Comparison of ENCODE assay signal across 8 cellular contexts in genomic region chr1:234721476-234722266, GRCh38.
DNase-seq lines count a peak whose midpoint lies in the region; ATAC-seq and TF ChIP-seq lines count a peak whose summit lies in the region.

No MANE protein-coding gene starts in this region.

- H3K36me3 Mint-ChIP-seq in activated naive CD4-positive, alpha-beta T cell treated with anti-CD3 and anti-CD28 coated beads, Interleukin-2, amount 10 ng/mL, durations not matched to agents 7 days and 5 days: peaks cover 3% of the 10 kb centered on the region
- H3K36me3 Mint-ChIP-seq in activated naive CD4-positive, alpha-beta T cell treated with anti-CD3 and anti-CD28 coated beads, Interleukin-2, amount 50 U/mL, for 72 hours: peaks cover 0 to 24% of the 10 kb centered on the region in 2 donors
- no peaks in the 10 kb centered on the region for H3K36me3 Mint-ChIP-seq in H9 (ENCODE audit: insufficient read depth in 1 of 3, low read depth in 3 of 3)

- H3K18ac ChIP-seq in H9 (ENCODE audit: insufficient read length, low read depth, low read length): no peak overlapping the region

- H3K27me3 Mint-ChIP-seq in activated naive CD4-positive, alpha-beta T cell treated with anti-CD3 and anti-CD28 coated beads, Interleukin-2, amount 10 ng/mL, durations not matched to agents 7 days and 5 days: peaks cover 13% of the 10 kb centered on the region
- peaks cover 6% of the 10 kb centered on the region for H3K27me3 Mint-ChIP-seq in H9 (ENCODE audit: low read depth)

- no peak overlapping the region for H4K91ac ChIP-seq in H9 (ENCODE audit: insufficient read length, low read depth, low read length)

- no peaks in the 10 kb centered on the region for H3K79me1 ChIP-seq in H9 (ENCODE audit: insufficient read depth, low read depth, low read length, poor library complexity, severe bottlenecking)

- no peak overlapping the region for H2BK12ac ChIP-seq in H9 (ENCODE audit: insufficient read length, low read depth, low read length)

- H3K56ac ChIP-seq in H9 (ENCODE audit: insufficient read length, low read depth, low read length): no peak overlapping the region

- H3K27me3 ChIP-seq in mucosa of stomach (ENCODE audit: control insufficient read depth, insufficient read depth, low read length): no peaks in the 10 kb centered on the region
- no peaks in the 10 kb centered on the region; the same call in 1 of the 2 replicates for H3K27me3 ChIP-seq in H7 (ENCODE audit: control insufficient read depth, insufficient read depth, low read length)
- H3K27me3 ChIP-seq in H9 (ENCODE audit: insufficient read depth, low read length): no peaks in the 10 kb centered on the region

- WGBS in H9 (ENCODE audit: extremely low coverage, insufficient read length, low lambda C conversion rate): no CpG with 5 or more reads among the region's 12 CpGs

- peak overlapping the region; percentile 79 for H3K9ac ChIP-seq in mucosa of stomach (ENCODE audit: low read length)
- H3K9ac ChIP-seq in H9 (ENCODE audit: extremely low read depth, insufficient read length, low read length): no peak overlapping the region

- no peaks in the 10 kb centered on the region for H3K23me2 ChIP-seq in H9 (ENCODE audit: insufficient read length, low read depth, low read length, poor library complexity, severe bottlenecking)

- H4K20me1 ChIP-seq in H9 (ENCODE audit: control insufficient read depth, insufficient read depth, insufficient read length): no peaks in the 10 kb centered on the region

- H3T11ph ChIP-seq in H9 (ENCODE audit: low read length): no peak overlapping the region

- H4K8ac ChIP-seq in H9 (replicated peaks; ENCODE audit: insufficient read length, low read depth, low read length): no peak overlapping the region

- H3K4me3 ChIP-seq in mucosa of stomach (ENCODE audit: low read length) (no peak overlapping the region), H7 (ENCODE audit: insufficient read depth, low read depth, low read length) (no peak overlapping the region)

- no peak overlapping the region for H3K4me2 ChIP-seq in H9 (ENCODE audit: insufficient read depth, insufficient read length, low read length)

- peaks cover 56% of the 10 kb centered on the region for H3K4me1 Mint-ChIP-seq in activated naive CD4-positive, alpha-beta T cell treated with anti-CD3 and anti-CD28 coated beads, Interleukin-2, amount 10 ng/mL, durations not matched to agents 7 days and 5 days
- H3K4me1 Mint-ChIP-seq in H9: peaks cover 47 to 53% of the 10 kb centered on the region in 2 experiments

- H2BK15ac ChIP-seq in H9 (ENCODE audit: low read depth, low read length): no peak overlapping the region

- H2BK20ac ChIP-seq in H9 (ENCODE audit: low read depth, low read length, poor library complexity, severe bottlenecking): no peak overlapping the region

- no peak overlapping the region for H3K27ac ChIP-seq in H9 (ENCODE audit: insufficient read length, low read depth, low read length)

- CTCF ChIA-PET in activated naive CD4-positive, alpha-beta T cell treated with anti-CD3 and anti-CD28 coated beads, Interleukin-2, amount 10 ng/mL, durations not matched to agents 7 days and 5 days (lab: Charles Lee): interaction anchor here (1.0 kb wide), 1 partner anchor 110 kb away, joined by 4 read pairs; no protein-coding TSS in a partner anchor

- H3K9me3 ChIP-seq in mucosa of stomach (ENCODE audit: control insufficient read depth, low read length): no peaks in the 10 kb centered on the region
- no peaks in the 10 kb centered on the region for H3K9me3 ChIP-seq in H9 (ENCODE audit: control insufficient read depth, low read depth, low read length)

- ATAC-seq in activated naive CD4-positive, alpha-beta T cell treated with anti-CD3 and anti-CD28 coated beads, Interleukin-2, amount 50 U/mL, for 72 hours: no peak
- ATAC-seq in HG02642 (IDR thresholded peaks at IDR 0.05; ENCODE audit: poor library complexity, unreplicated experiment): no peak

- no peak overlapping the region for H2AFZ ChIP-seq in H9 (ENCODE audit: low read length)

- peak overlapping the region; percentile 56 for H3K27ac Mint-ChIP-seq in activated naive CD4-positive, alpha-beta T cell treated with anti-CD3 and anti-CD28 coated beads, Interleukin-2, amount 10 ng/mL, durations not matched to agents 7 days and 5 days
- H3K27ac Mint-ChIP-seq in activated naive CD4-positive, alpha-beta T cell treated with anti-CD3 and anti-CD28 coated beads, Interleukin-2, amount 50 U/mL, for 72 hours: peak overlapping the region in 1 of 2 donors; percentile 81
- H3K27ac Mint-ChIP-seq in H9: peak overlapping the region in 1 of 3 experiments; percentile 58; a peak in 2 of 7 replicates

- H3K36me3 ChIP-seq in mucosa of stomach (ENCODE audit: control insufficient read depth, insufficient read depth, low read length) (no peaks in the 10 kb centered on the region), H7 (replicated peaks; ENCODE audit: control insufficient read depth, insufficient read depth, low read length) (no peaks in the 10 kb centered on the region)

- H2BK120ac ChIP-seq in H9 (ENCODE audit: low read depth, low read length, poor library complexity, severe bottlenecking): no peak overlapping the region

- no peaks in the 10 kb centered on the region for H3K79me2 ChIP-seq in H9 (ENCODE audit: insufficient read depth, low read length)

- no peak overlapping the region for H3K23ac ChIP-seq in H9 (ENCODE audit: insufficient read length, low read depth, low read length)

- no peak overlapping the region for H3K4me3 Mint-ChIP-seq in activated naive CD4-positive, alpha-beta T cell treated with anti-CD3 and anti-CD28 coated beads, Interleukin-2, amount 10 ng/mL, durations not matched to agents 7 days and 5 days
- H3K4me3 Mint-ChIP-seq in H9: no peak overlapping the region

- peaks cover 87% of the 10 kb centered on the region for H3K4me1 ChIP-seq in mucosa of stomach (ENCODE audit: control insufficient read depth, insufficient read depth, low read length)
- H3K4me1 ChIP-seq in H9 (ENCODE audit: insufficient read depth, low read length): peaks cover 8% of the 10 kb centered on the region; the same call in 1 of the 2 replicates

- DNase-seq in activated naive CD4-positive, alpha-beta T cell treated with anti-CD3 and anti-CD28 coated beads, Interleukin-2, amount 10 ng/mL, durations not matched to agents 7 days and 5 days: no peak
- no peak for DNase-seq in activated naive CD4-positive, alpha-beta T cell treated with anti-CD3 and anti-CD28 coated beads, Interleukin-2, amount 50 U/mL, for 72 hours (ENCODE audit: low spot score in 2 of 2)
- DNase-seq in dedifferentiated amniotic fluid mesenchymal stem cell (ENCODE audit: extremely low spot score) (peak; percentile 82), ureter (ENCODE audit: low spot score) (peak; percentile 79), H7 (no peak), H9 (no peak)

- no peak overlapping the region for H2AK5ac ChIP-seq in H9 (ENCODE audit: insufficient read length, low read length)

- no peak for TF ChIP-seq CTCF in H9 (conservative IDR thresholded peaks at IDR 0.05)

- H3K4ac ChIP-seq in H9 (ENCODE audit: low read depth, low read length): no peak overlapping the region

- no peaks in the 10 kb centered on the region for H3K9me3 Mint-ChIP-seq in activated naive CD4-positive, alpha-beta T cell treated with anti-CD3 and anti-CD28 coated beads, Interleukin-2, amount 10 ng/mL, durations not matched to agents 7 days and 5 days
- peaks cover 0 to 4% of the 10 kb centered on the region in 2 donors for H3K9me3 Mint-ChIP-seq in activated naive CD4-positive, alpha-beta T cell treated with anti-CD3 and anti-CD28 coated beads, Interleukin-2, amount 50 U/mL, for 72 hours
- H3K9me3 Mint-ChIP-seq in H9: no peaks in the 10 kb centered on the region

- no peak overlapping the region for H3K14ac ChIP-seq in H9 (ENCODE audit: insufficient read depth, low read length)

- H4K5ac ChIP-seq in H9 (ENCODE audit: insufficient read length, low read depth, low read length): no peak overlapping the region

- no peak overlapping the region for H2BK5ac ChIP-seq in H9 (ENCODE audit: insufficient read length, low read length)

Comparison
In these comparisons a context has a peak if more than half of its experiments do, and no peak if none do; other contexts are left out.
1. DNase-seq: peak in dedifferentiated amniotic fluid mesenchymal stem cell (single experiment) and ureter (single experiment); none in activated naive CD4-positive, alpha-beta T cell treated with anti-CD3 and anti-CD28 coated beads, Interleukin-2, amount 10 ng/mL, durations not matched to agents 7 days and 5 days (single experiment), activated naive CD4-positive, alpha-beta T cell treated with anti-CD3 and anti-CD28 coated beads, Interleukin-2, amount 50 U/mL, for 72 hours (0 of 2), H7 (single experiment) and H9 (single experiment).